ENCODE assay signal across 13 cellular contexts in the genomic region with DNA sequence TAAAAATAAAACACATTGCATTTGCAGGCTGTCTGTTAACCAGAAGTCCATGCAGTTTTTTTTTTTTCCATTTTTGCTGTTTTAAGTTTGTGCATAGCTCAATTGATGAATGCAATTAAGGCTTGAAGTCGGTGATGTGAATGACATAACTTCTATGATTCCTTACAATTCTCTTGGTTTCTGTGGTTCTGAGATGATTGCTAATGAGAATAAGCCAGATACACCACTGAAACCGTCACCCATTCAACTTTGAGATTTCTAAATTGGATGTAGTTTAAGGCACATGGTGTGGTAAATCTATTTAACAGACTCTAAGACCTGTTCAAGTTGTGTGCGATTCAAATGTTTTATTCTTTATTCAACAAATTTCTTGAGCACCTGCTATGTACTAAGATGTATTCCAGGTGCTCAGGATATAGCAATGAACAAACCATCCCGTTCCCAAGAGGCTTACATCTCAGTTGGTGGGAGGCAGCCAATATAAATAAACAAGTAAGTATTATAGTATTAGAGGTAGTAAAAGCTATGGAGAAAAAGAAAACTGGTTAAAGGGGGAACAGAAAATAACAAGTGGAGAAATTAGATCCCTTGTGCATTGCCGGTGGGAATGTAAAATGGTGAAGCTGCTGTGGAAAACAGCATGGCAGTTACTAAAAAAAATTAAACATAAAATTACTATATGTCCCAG.
"Had no signal": no experiment of that assay in that cellular context is flagged by ENCODE, and none has a peak within 500 bp of the region (broad histone marks: within the 10 kb centered on the region; RNA-seq: fewer than 3 reads in every experiment).

No MANE protein-coding gene starts in this region.

- H3K27ac ChIP-seq: pancreas, upper lobe of right lung had no signal

- H3K36me3 ChIP-seq: pancreas, upper lobe of right lung had no signal

- H3K36me3 Mint-ChIP-seq: brain had no signal

- DNase-seq: activated CD4-positive, alpha-beta T cell treated with anti-CD3 and anti-CD28 coated beads for 48 hours; activated naive CD4-positive, alpha-beta T cell treated with anti-CD3 and anti-CD28 coated beads for 36 hours; central memory CD4-positive, alpha-beta T cell; cortex of kidney; effector CD8-positive, alpha-beta T cell; foreskin fibroblast; hypothalamus; pancreas; upper lobe of right lung had no signal

- H3K4me1 ChIP-seq: pancreas had no signal

- H3K27ac Mint-ChIP-seq: activated T-helper 2 cell treated with anti-CD3 and anti-CD28 coated beads, Interferon-gamma antibody, Interleukin-2, Interleukin-4, amounts not matched to agents 10 μg/mL and 5 μg/mL and 100 μg/mL, durations not matched to agents 14 hours and 24 hours and 36 hours; brain had no signal

- ATAC-seq: pancreas, sciatic nerve, upper lobe of right lung had no signal

- H3K27me3 ChIP-seq: pancreas, upper lobe of right lung had no signal

- H3K4me3 Mint-ChIP-seq: activated naive CD4-positive, alpha-beta T cell treated with anti-CD3 and anti-CD28 coated beads for 36 hours had no signal

- H3K9me3 ChIP-seq: pancreas, thoracic aorta, upper lobe of right lung had no signal

- H3K4me3 ChIP-seq: pancreas, upper lobe of right lung had no signal
